23 cellular contexts compared by ENCODE assay signal in genomic region chr2:115568643-115569042, GRCh38.
"Had no signal": no experiment of that assay in that cellular context is flagged by ENCODE, and none has a peak within 500 bp of the region (broad histone marks: within the 10 kb centered on the region; RNA-seq: fewer than 3 reads in every experiment).

No MANE protein-coding gene starts in this region.

- H3K4me3 ChIP-seq: SJSA1, SK-N-MC had no signal

- DNase-seq: Kasumi-1, MM.1S, NCI-H1092 treated with DMSO at 0.1 percent for 48 hours, NCI-H1436, NCI-H187, NCI-H2029, NCI-H2081 treated with DMSO at 0.1 percent for 48 hours, NCI-H2171, NCI-H226, NCI-H446, NCI-H510A, NCI-H524 treated with DMSO at 0.1 percent for 48 hours, NCI-H69, NCI-H774, Right ventricle myocardium superior, RPMI8226, SIG-M5 had no signal

- H3K27ac ChIP-seq: HL-60, KMS-11, SJSA1, SK-N-MC had no signal

- H3K36me3 ChIP-seq: SJSA1 had no signal

- H3K4me2 ChIP-seq: KMS-11 had no signal

- FAIRE-seq: HTR-8/SVneo, RCC 7860 had no signal

- H3K9me3 ChIP-seq: SJSA1 had no signal

- H3K27me3 ChIP-seq: SJSA1 had no signal

- H3K4me1 ChIP-seq: SJSA1 had no signal

- H3K9ac ChIP-seq: KMS-11 had no signal
